In the genomic region with DNA sequence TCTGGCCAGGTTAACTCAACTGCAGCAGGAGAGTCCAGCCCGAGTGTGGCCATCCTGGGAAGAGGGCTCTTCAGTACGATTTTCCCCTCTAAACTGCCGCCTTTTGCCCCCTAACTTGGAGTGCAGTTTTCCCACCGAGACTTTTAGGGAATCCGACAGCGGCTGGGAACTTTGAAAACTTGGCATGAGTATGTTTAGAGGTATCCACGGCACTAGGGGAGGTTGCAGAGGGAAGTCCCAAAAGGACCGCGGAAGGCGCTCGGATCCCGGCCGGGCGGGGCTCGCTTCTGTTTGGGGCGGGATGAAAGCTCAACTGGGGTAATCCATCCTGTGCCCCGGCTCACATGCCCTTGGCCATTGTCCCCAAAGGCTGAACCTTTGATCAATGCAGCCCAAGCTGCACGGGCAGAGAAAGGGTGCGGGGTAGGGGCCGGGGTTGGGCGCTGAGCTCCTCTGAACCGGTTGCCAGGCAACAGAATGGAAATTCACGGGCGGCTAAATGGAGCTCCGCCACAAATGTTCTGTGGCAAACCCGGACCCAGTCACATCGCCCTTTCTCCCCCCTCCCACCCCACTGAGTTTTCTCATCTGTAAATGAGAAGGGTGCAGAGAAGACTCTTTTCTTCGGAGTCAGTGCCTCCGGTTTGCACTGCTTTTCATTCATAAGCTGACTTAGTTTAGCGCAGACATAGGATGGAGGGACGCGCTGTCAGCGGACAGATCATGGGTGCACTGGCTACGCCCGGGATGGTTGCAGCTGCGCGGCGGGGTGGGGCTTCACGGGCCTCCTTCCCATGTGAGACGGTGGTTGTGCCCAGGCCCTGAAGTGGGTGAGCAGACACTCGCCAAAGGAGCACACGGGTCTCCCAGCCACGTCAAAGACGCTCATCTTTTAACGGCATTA, we compare ENCODE assay signal across 7 cellular contexts. TPM values are rescaled to one million over a fixed set of nuclear protein-coding genes. Genes with fewer than 3 reads are reported as not detected.
A peak's percentile ranks its signal among the peaks of the same experiment; 100 is the strongest.
DNase-seq lines count a peak whose midpoint lies in the region; TF ChIP-seq lines count a peak whose summit lies in the region.

No MANE protein-coding gene starts in this region.

- TF ChIP-seq CTCF in GM12865 (IDR thresholded peaks at IDR 0.05; ENCODE audit: insufficient read depth, low read depth, low read length, missing control alignments) (no peak), ascending aorta (IDR thresholded peaks at IDR 0.05) (no peak)

- H3K4me3 ChIP-seq in GM12865 (ENCODE audit: low read depth, low read length), result peak overlapping the region; percentile 13
- H3K4me3 ChIP-seq in ascending aorta, result peak overlapping the region; percentile 54 to 90
- peak overlapping the region; percentile 39; the same call in 1 of the 2 replicates for H3K4me3 ChIP-seq in iPS-18c (ENCODE audit: insufficient read depth, low read depth, low read length)
- peak overlapping the region; percentile 24 to 62 (median 43) for H3K4me3 ChIP-seq in skin epidermis

- H3K27ac ChIP-seq in ascending aorta (no peak overlapping the region), skin epidermis (no peak overlapping the region)

- no peaks in the 10 kb centered on the region for H3K36me3 ChIP-seq in ascending aorta

- peaks cover 17% of the 10 kb centered on the region for H3K27me3 ChIP-seq in ascending aorta

- intact Hi-C loops in ascending aorta (cut with DNase I), result loop anchor here (5.0 to 10.0 kb wide), 2 partner anchors 334 to 487 kb away; a partner anchor contains a TSS

- peaks cover 20 to 21% of the 10 kb centered on the region in 2 donors for H3K4me1 ChIP-seq in ascending aorta

- peak; percentile 39 for DNase-seq in GM12865 (ENCODE audit: low read depth)
- peak; percentile 42 for DNase-seq in NCI-H1694 (lab: John Stamatoyannopoulos, UW)
- no peak for DNase-seq in ascending aorta (ENCODE audit: low spot score in 2 of 2)
- DNase-seq in HuH-7.5 (ENCODE audit: low spot score), result no peak
- no peak for DNase-seq in NCI-H1436 treated with DMSO at 0.1 percent for 48 hours (lab: John Stamatoyannopoulos, UW)

- no peaks in the 10 kb centered on the region for H3K9me3 ChIP-seq in ascending aorta
- H3K9me3 ChIP-seq in iPS-18c (ENCODE audit: control insufficient read depth, insufficient read depth, low read length), result no peaks in the 10 kb centered on the region

RNA-seq across cellular contexts. Expression of a gene that starts 2.3 kb away (rescaled TPM):
- total RNA-seq in ascending aorta, result 16.0 TPM

Comparison
In these comparisons a context has a peak if more than half of its experiments do, and no peak if none do; other contexts are left out.
1. DNase-seq: peak in GM12865 (single experiment) and NCI-H1694 (single experiment); none in ascending aorta (0 of 2), HuH-7.5 (single experiment) and NCI-H1436 treated with DMSO at 0.1 percent for 48 hours (single experiment).
2. H3K4me3 ChIP-seq: peak in every context shown above with its lines; median percentile 72 in ascending aorta; 43 in skin epidermis; 39 in iPS-18c; 13 in GM12865.